In genomic region chr7:106031271-106032029, GRCh38 we compare ENCODE assay signal across 13 cellular contexts.
DNase-seq lines count a peak whose midpoint lies in the region; ATAC-seq and TF ChIP-seq lines count a peak whose summit lies in the region.
"Had no signal": no experiment of that assay in that cellular context is flagged by ENCODE, and none has a peak within 500 bp of the region (broad histone marks: within the 10 kb centered on the region; RNA-seq: fewer than 3 reads in every experiment).

No MANE protein-coding gene starts in this region.

- H3K27me3 ChIP-seq in NT2/D1 (ENCODE audit: insufficient read depth, insufficient read length), result no peaks in the 10 kb centered on the region
- no peaks in the 10 kb centered on the region for H3K27me3 ChIP-seq in uterus
- H3K27me3 ChIP-seq in aorta (ENCODE audit: control insufficient read depth in 1 of 2, insufficient read depth in 2 of 2, low read length in 1 of 2), result peaks cover 0 to 2% of the 10 kb centered on the region in 2 donors
- H3K27me3 ChIP-seq in mesenchymal stem cell (ENCODE audit: control insufficient read depth in 1 of 2, insufficient read depth in 1 of 2, low read length in 2 of 2), result peaks cover 0 to 28% of the 10 kb centered on the region in 2 experiments

- no peak overlapping the region for H2BK5ac ChIP-seq in mesenchymal stem cell (ENCODE audit: low read depth, low read length, poor library complexity, severe bottlenecking)

- no peak overlapping the region for H3K14ac ChIP-seq in mesenchymal stem cell (ENCODE audit: low read length in 2 of 2)

- no peak overlapping the region for H2BK15ac ChIP-seq in mesenchymal stem cell (ENCODE audit: low read depth, poor library complexity, severe bottlenecking)

- no peak overlapping the region for H3K27ac ChIP-seq in uterus
- H3K27ac ChIP-seq in aorta (ENCODE audit: low read depth in 1 of 2, low read length in 2 of 2), result no peak overlapping the region
- no peak overlapping the region for H3K27ac ChIP-seq in mesenchymal stem cell (ENCODE audit: low read length, poor library complexity, severe bottlenecking)
- H3K27ac ChIP-seq: thoracic aorta had no signal

- no peak overlapping the region for H3K4me2 ChIP-seq in mesenchymal stem cell (ENCODE audit: low read length, poor library complexity, severe bottlenecking)

- H3K9ac ChIP-seq in NT2/D1 (ENCODE audit: insufficient read length, low read depth) (no peak overlapping the region), mesenchymal stem cell (ENCODE audit: low read length) (no peak overlapping the region)

- DNase-seq in stimulated activated naive CD4-positive, alpha-beta T cell (lab: John Stamatoyannopoulos, UW), result peak in 5 of 6 experiments; percentile 5 to 40 (median 14)
- no peak for DNase-seq in stimulated activated naive CD4-positive, alpha-beta T cell treated with Interleukin-2 at 50 U/mL for 16 hours (lab: John Stamatoyannopoulos, UW)
- peak; percentile 38 for DNase-seq in NT2/D1 (ENCODE audit: low read depth, low spot score)
- peak; percentile 20 to 87 (median 65) for DNase-seq in head of caudate nucleus
- peak; percentile 39 to 52 for DNase-seq in uterus
- DNase-seq in aorta, result no peak
- no peak for DNase-seq in HUDEP-2 (lab: John Stamatoyannopoulos, UW; ENCODE audit: unreplicated experiment in 76 of 76)
- no peak for DNase-seq in mesenchymal stem cell
- DNase-seq: activated CD4-positive, alpha-beta T cell treated with anti-CD3 and anti-CD28 coated beads, Interleukin-2, amount 10 ng/mL, durations not matched to agents 7 days and 5 days; CD4-positive, CD25-positive, alpha-beta regulatory T cell; stimulated activated CD4-positive, alpha-beta T cell treated with anti-CD3 and anti-CD28 coated beads, Interleukin-15, amount 100 ng/mL, for 24 hours had no signal

- H3K4ac ChIP-seq in mesenchymal stem cell (ENCODE audit: low read depth in 1 of 2, low read length in 2 of 2), result no peak overlapping the region

- WGBS in aorta, 2 donors, result 16 to 24% methylated on average over 10 of the region's 10 CpGs
- 77% methylated on average over 8 of the region's 10 CpGs for WGBS in mesenchymal stem cell

- ATAC-seq in aorta (ENCODE audit: low FRiP score), result no peak

- H3K4me3 ChIP-seq in NT2/D1 (ENCODE audit: insufficient read length, low read depth) (no peak overlapping the region), uterus (no peak overlapping the region), aorta (ENCODE audit: low read length in 2 of 2) (no peak overlapping the region), mesenchymal stem cell (ENCODE audit: insufficient read depth in 1 of 2, low read depth in 1 of 2, low read length in 2 of 2) (no peak overlapping the region)
- H3K4me3 ChIP-seq: lung, thoracic aorta had no signal

- TF ChIP-seq POLR2A in uterus (IDR thresholded peaks at IDR 0.05), result no peak

- no peak for TF ChIP-seq CTCF in uterus (IDR thresholded peaks at IDR 0.05)

- H2AK5ac ChIP-seq in mesenchymal stem cell (ENCODE audit: low read length, severe bottlenecking), result no peak overlapping the region

- no peaks in the 10 kb centered on the region for H3K79me1 ChIP-seq in mesenchymal stem cell (replicated peaks; ENCODE audit: low read length, poor library complexity, severe bottlenecking)

- no peaks in the 10 kb centered on the region for H3K4me1 ChIP-seq in NT2/D1 (ENCODE audit: insufficient read depth, insufficient read length)
- no peaks in the 10 kb centered on the region for H3K4me1 ChIP-seq in uterus
- H3K4me1 ChIP-seq in aorta (ENCODE audit: control insufficient read depth in 1 of 2, insufficient read depth in 2 of 2, low read length in 2 of 2), result no peaks in the 10 kb centered on the region
- no peaks in the 10 kb centered on the region for H3K4me1 ChIP-seq in mesenchymal stem cell (ENCODE audit: control insufficient read depth, insufficient read depth, low read depth, low read length)

- H4K8ac ChIP-seq in mesenchymal stem cell (ENCODE audit: low read length), result no peak overlapping the region

- intact Hi-C loops in head of caudate nucleus (cut with DNase I), result no loop called here
- intact Hi-C loops in uterus (cut with DNase I; ENCODE audit: low total_unique reads), result no loop called here
- intact Hi-C loops in aorta (cut with DNase I), result no loop called here

- H2AFZ ChIP-seq in mesenchymal stem cell (ENCODE audit: low read depth, low read length), result no peak overlapping the region

- H3K36me3 ChIP-seq in NT2/D1 (ENCODE audit: insufficient read depth, insufficient read length, low read length) (no peaks in the 10 kb centered on the region), uterus (no peaks in the 10 kb centered on the region), aorta (ENCODE audit: control insufficient read depth in 1 of 2, insufficient read depth in 2 of 2, low read length in 1 of 2) (no peaks in the 10 kb centered on the region), mesenchymal stem cell (ENCODE audit: control insufficient read depth in 1 of 2, insufficient read depth in 2 of 2, low read depth in 1 of 2, low read length in 2 of 2) (no peaks in the 10 kb centered on the region)
- H3K36me3 ChIP-seq: thoracic aorta had no signal

- H3K23ac ChIP-seq in mesenchymal stem cell (ENCODE audit: low read length in 2 of 2), result no peak overlapping the region

- H3K18ac ChIP-seq in mesenchymal stem cell (ENCODE audit: low read depth in 1 of 2, low read length in 2 of 2), result no peak overlapping the region

- H2BK120ac ChIP-seq in mesenchymal stem cell (ENCODE audit: low read depth, low read length), result no peak overlapping the region

- H2BK12ac ChIP-seq in mesenchymal stem cell (ENCODE audit: low read length in 2 of 2), result no peak overlapping the region

- H3K9me3 ChIP-seq in NT2/D1 (ENCODE audit: insufficient read depth, low read length) (peaks cover 5% of the 10 kb centered on the region; the same call in 1 of the 2 replicates), uterus (no peaks in the 10 kb centered on the region), aorta (ENCODE audit: control insufficient read depth, low read length) (no peaks in the 10 kb centered on the region), mesenchymal stem cell (ENCODE audit: control insufficient read depth, low read length) (peaks cover 15% of the 10 kb centered on the region)
- H3K9me3 ChIP-seq: thoracic aorta had no signal

- H4K91ac ChIP-seq in mesenchymal stem cell (ENCODE audit: low read length), result no peak overlapping the region

Comparison
In these comparisons a context has a peak if more than half of its experiments do, and no peak if none do; other contexts are left out.
1. DNase-seq: peak in stimulated activated naive CD4-positive, alpha-beta T cell (5 of 6), NT2/D1 (single experiment), head of caudate nucleus (42 of 42) and uterus (2 of 2); none in stimulated activated naive CD4-positive, alpha-beta T cell treated with Interleukin-2 at 50 U/mL for 16 hours (single experiment), aorta (0 of 2), HUDEP-2 (0 of 76) and mesenchymal stem cell (single experiment).